In the genomic region with DNA sequence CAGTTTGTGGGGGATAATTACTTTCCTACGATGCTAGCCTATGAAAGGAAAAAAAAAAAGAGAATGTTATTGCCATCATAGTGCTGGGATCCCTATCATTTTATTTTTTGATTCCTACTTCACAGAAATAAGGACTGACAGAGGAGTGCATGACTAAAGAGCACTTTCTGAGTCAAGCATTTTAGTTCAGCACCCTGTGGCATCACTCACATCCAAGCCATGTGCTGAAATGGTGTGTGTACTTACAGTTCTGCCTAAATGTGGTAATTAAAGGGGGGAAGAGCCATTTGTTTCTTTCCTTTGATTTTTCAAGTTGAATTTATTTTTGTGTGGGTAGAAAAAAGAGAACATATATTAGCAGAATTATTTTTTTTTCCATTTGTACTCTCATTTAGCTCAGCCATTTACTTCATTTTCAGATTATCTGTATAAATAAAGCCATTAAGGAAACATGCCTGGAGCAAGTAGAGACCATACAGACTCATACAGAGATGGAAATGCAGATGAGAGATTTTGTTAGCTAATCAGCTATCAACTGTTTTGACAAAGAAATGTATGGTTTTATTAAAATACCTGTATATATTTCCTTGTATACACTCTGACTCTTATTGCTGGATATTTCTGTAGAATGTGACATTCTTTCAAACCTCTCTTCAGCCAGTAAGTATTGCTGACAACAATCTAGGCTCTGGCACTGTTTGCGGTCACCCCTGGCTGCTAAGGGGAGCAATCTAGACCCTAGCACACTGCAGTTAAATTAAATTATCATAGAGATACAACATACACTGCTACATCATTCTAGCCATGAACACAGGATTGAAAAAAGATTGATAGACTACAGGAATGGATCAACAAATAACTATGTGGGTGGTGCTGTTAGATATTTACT, we compare ENCODE assay signal across 18 cellular contexts.
DNase-seq lines count a peak whose midpoint lies in the region; ATAC-seq and TF ChIP-seq lines count a peak whose summit lies in the region.
"Had no signal": no experiment of that assay in that cellular context is flagged by ENCODE, and none has a peak within 500 bp of the region (broad histone marks: within the 10 kb centered on the region; RNA-seq: fewer than 3 reads in every experiment).

No MANE protein-coding gene starts in this region.

- no peaks in the 10 kb centered on the region for H4K20me1 ChIP-seq in Karpas-422 (ENCODE audit: insufficient read depth, low read depth, low read length)
- H4K20me1 ChIP-seq: BLaER1 treated with 17β-estradiol and CSF1 and Interleukin-3, amounts not matched to agents 10 nM and 100 nM had no signal

- no peaks in the 10 kb centered on the region for H3K79me2 ChIP-seq in Karpas-422 (ENCODE audit: low read length)

- H3K9me3 ChIP-seq in BE2C (no peaks in the 10 kb centered on the region), Karpas-422 (ENCODE audit: low read length) (no peaks in the 10 kb centered on the region)
- H3K9me3 ChIP-seq: BLaER1 treated with 17β-estradiol and CSF1 and Interleukin-3, amounts not matched to agents 10 nM and 100 nM; Caco-2 had no signal

- peak; percentile 65 for DNase-seq in BE2C
- DNase-seq in Karpas-422 = peak; percentile 33
- DNase-seq in SK-N-DZ (ENCODE audit: low spot score) = peak; percentile 29
- no peak for DNase-seq in GM20000 (ENCODE audit: low spot score)
- no peak for DNase-seq in NCI-H2227 (lab: John Stamatoyannopoulos, UW; ENCODE audit: unreplicated experiment)
- DNase-seq: 8988T; ACHN; Caco-2; Calu3; CD4-positive, alpha-beta T cell; CD8-positive, alpha-beta T cell; DMS79 treated with DMSO at 0.1 percent for 48 hours; GF-D8 had no signal

- H3K4me2 ChIP-seq in Karpas-422 (ENCODE audit: low read depth, low read length, poor library complexity, severe bottlenecking) = no peak overlapping the region
- H3K4me2 ChIP-seq: BLaER1 treated with 17β-estradiol and CSF1 and Interleukin-3, amounts not matched to agents 10 nM and 100 nM had no signal

- H3K27ac ChIP-seq in Karpas-422 (ENCODE audit: low read length) = no peak overlapping the region
- H3K27ac ChIP-seq: BLaER1 treated with 17β-estradiol and CSF1 and Interleukin-3, amounts not matched to agents 10 nM and 100 nM; C4-2B had no signal

- no peaks in the 10 kb centered on the region for H3K9me2 ChIP-seq in Karpas-422 (replicated peaks; ENCODE audit: insufficient read depth, low read length)

- TF ChIP-seq CTCF in BE2C (IDR thresholded peaks at IDR 0.05; ENCODE audit: low read depth, low read length) (no peak), GM20000 (IDR thresholded peaks at IDR 0.05; ENCODE audit: extremely low read depth, missing control alignments) (no peak)

- H3K27me3 ChIP-seq in BE2C (no peaks in the 10 kb centered on the region), Karpas-422 (ENCODE audit: low read length) (no peaks in the 10 kb centered on the region)
- H3K27me3 ChIP-seq: BLaER1 treated with 17β-estradiol and CSF1 and Interleukin-3, amounts not matched to agents 10 nM and 100 nM had no signal

- peaks cover 35% of the 10 kb centered on the region for H3K4me1 ChIP-seq in BE2C
- no peaks in the 10 kb centered on the region for H3K4me1 ChIP-seq in Karpas-422 (ENCODE audit: low read length)
- H3K4me1 ChIP-seq: BLaER1 treated with 17β-estradiol and CSF1 and Interleukin-3, amounts not matched to agents 10 nM and 100 nM had no signal

- H3K9ac ChIP-seq in Karpas-422 (ENCODE audit: low read length) = no peak overlapping the region
- H3K9ac ChIP-seq: BLaER1 treated with 17β-estradiol and CSF1 and Interleukin-3, amounts not matched to agents 10 nM and 100 nM had no signal

- ATAC-seq in SK-N-SH treated with all-trans-retinoic acid at 6 μM for 48 hours = peak; percentile 52; the same call in 2 of the 3 replicates
- ATAC-seq in HG03520 (IDR thresholded peaks at IDR 0.05; ENCODE audit: unreplicated experiment) = no peak
- ATAC-seq in HG02623 (IDR thresholded peaks at IDR 0.05; ENCODE audit: unreplicated experiment) = no peak
- ATAC-seq: CD8-positive, alpha-beta T cell had no signal

- H3K36me3 ChIP-seq in BE2C = no peaks in the 10 kb centered on the region
- no peaks in the 10 kb centered on the region for H3K36me3 ChIP-seq in Karpas-422 (ENCODE audit: insufficient read depth, low read length)
- H3K36me3 ChIP-seq: BLaER1 treated with 17β-estradiol and CSF1 and Interleukin-3, amounts not matched to agents 10 nM and 100 nM had no signal

- H2AFZ ChIP-seq in Karpas-422 (ENCODE audit: low read length) = no peak overlapping the region

- H3K4me3 ChIP-seq in BE2C (ENCODE audit: low read depth, low read length) = no peak overlapping the region
- no peak overlapping the region for H3K4me3 ChIP-seq in Karpas-422 (ENCODE audit: low read length)
- H3K4me3 ChIP-seq: BLaER1 treated with 17β-estradiol and CSF1 and Interleukin-3, amounts not matched to agents 10 nM and 100 nM had no signal

TF ChIP-seq in SK-N-SH treated with all-trans-retinoic acid at 6 μM for 48 hours, 23 proteins besides CTCF, POLR2A, EP300 and RAD21:
- TF ChIP-seq ESRRG (CRISPR knock-in tag; IDR thresholded peaks at IDR 0.05) (no peak), TCF4 (CRISPR knock-in tag; IDR thresholded peaks at IDR 0.05; ENCODE audit: borderline replicate concordance) (peak; percentile 38; the same call in 1 of the 2 replicates)

Comparison
In these comparisons a context has a peak if more than half of its experiments do, and no peak if none do; other contexts are left out.
1. DNase-seq: peak in BE2C (single experiment), Karpas-422 (single experiment) and SK-N-DZ (single experiment); none in GM20000 (single experiment) and NCI-H2227 (single experiment).